ENCODE assay signal across 8 cellular contexts in genomic region chr6:122530440-122531046, GRCh38. TPM values are rescaled to one million over a fixed set of nuclear protein-coding genes. Genes with fewer than 3 reads are reported as not detected.
DNase-seq lines count a peak whose midpoint lies in the region; ATAC-seq, FAIRE-seq and TF ChIP-seq lines count a peak whose summit lies in the region.

No MANE protein-coding gene starts in this region.

- peak; percentile 75 for DNase-seq in ELR (ENCODE audit: low read depth)
- peak; percentile 64 for DNase-seq in HT1080 (ENCODE audit: low read depth)
- DNase-seq in NOMO-1 (lab: John Stamatoyannopoulos, UW; ENCODE audit: unreplicated experiment in 2 of 2) = peak; percentile 10 to 68
- DNase-seq in activated CD8-positive, alpha-beta memory T cell treated with anti-CD3 and anti-CD28 coated beads, Interleukin-2, amount 50 U/mL, for 4 hours = peak; percentile 44
- DNase-seq in foreskin fibroblast = peak; percentile 29 to 67
- DNase-seq in pancreas = peak in 3 of 6 donors; percentile 36 to 68 (median 37)
- no peak for DNase-seq in 8988T

- ATAC-seq in GM21528 (IDR thresholded peaks at IDR 0.05; ENCODE audit: low FRiP score, unreplicated experiment) (peak; percentile 96), pancreas (peak; percentile 75 to 99 (median 98))

- no peaks in the 10 kb centered on the region for H3K4me1 ChIP-seq in pancreas

- TF ChIP-seq CTCF in foreskin fibroblast (IDR thresholded peaks at IDR 0.05; ENCODE audit: low read depth, low read length) = peak; percentile 95
- peak; percentile 54 to 81 (median 70) for TF ChIP-seq CTCF in pancreas (IDR thresholded peaks at IDR 0.05)

- WGBS in pancreas, 2 donors = 0 to 1% methylated on average over 1 of the region's 1 CpG

- H3K27ac ChIP-seq in pancreas = no peak overlapping the region

- H3K36me3 ChIP-seq in pancreas = no peaks in the 10 kb centered on the region

- H3K27me3 ChIP-seq in pancreas = no peaks in the 10 kb centered on the region

- intact Hi-C loops in pancreas (cut with DNase I) = loop anchor here in 1 of 3 donors (5.0 to 10.0 kb wide), 2 partner anchors 38 to 146 kb away; no protein-coding TSS in a partner anchor

- H3K4me3 ChIP-seq in foreskin fibroblast (ENCODE audit: low read depth in 1 of 2, low read length in 2 of 2) (no peak overlapping the region), pancreas (no peak overlapping the region)

- no peaks in the 10 kb centered on the region for H3K9me3 ChIP-seq in pancreas

- FAIRE-seq in pancreas (lab: Jason Lieb, UNC) = peak; percentile 80

RNA-seq across cellular contexts. Expression of gene SERINC1, which starts 58.9 kb away (rescaled TPM):
- total RNA-seq in HT1080 (2014; rRNA removed; shearing (Covaris generic)) = 67.0 and 78.5 TPM in 2 replicates
- polyA plus RNA-seq in HT1080 (2015; cell fraction: cytosol; rRNA removed) = 94.7 and 118 TPM in 2 replicates
- 193 and 210 TPM in 2 replicates for polyA plus RNA-seq in HT1080 (2015; cell fraction: nucleus; rRNA removed)
- 10 to 100 TPM; 36.5 to 78.9 (median 50.1) TPM for total RNA-seq in pancreas
- polyA plus RNA-seq in pancreas = 10 to 100 TPM; 24.9 to 98.8 TPM
